ENCODE assay signal across 27 cellular contexts in the genomic region with DNA sequence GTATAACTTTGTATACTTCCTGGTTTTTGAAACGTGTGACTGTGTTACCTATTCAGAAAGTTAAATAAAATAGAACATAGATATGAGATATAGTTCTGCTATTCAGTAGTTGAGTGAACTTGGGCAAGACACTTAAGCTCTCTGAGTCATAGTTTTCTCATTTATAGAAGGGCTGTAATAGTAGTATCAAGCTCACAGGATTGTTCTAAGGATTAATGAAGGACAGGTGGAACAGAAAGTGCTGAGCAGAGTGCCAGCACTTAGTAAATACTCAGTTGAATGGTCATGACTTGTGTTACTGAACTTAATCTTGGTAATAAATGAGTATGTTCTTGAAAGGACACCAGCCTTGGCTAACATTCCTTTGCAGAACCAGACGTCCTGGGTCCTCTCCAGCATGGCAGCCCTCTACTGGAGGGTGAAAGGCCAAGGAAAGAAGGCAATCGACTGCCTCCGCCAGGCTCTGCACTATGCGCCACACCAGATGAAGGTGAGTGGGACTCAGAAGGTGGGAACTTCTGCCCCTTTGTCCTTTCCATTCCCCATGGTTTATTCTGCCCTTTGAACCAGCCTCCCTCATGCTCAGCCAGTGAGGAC.
DNase-seq lines count a peak whose midpoint lies in the region; ATAC-seq, FAIRE-seq and TF ChIP-seq lines count a peak whose summit lies in the region.
"Had no signal": no experiment of that assay in that cellular context is flagged by ENCODE, and none has a peak within 500 bp of the region (broad histone marks: within the 10 kb centered on the region; RNA-seq: fewer than 3 reads in every experiment).

No MANE protein-coding gene starts in this region.

- H3K4me2 ChIP-seq in HepG2 (ENCODE audit: low read depth, low read length) = no peak overlapping the region
- H3K4me2 ChIP-seq: BLaER1, GM23338 had no signal

- H3K4me3 ChIP-seq in esophagus (ENCODE audit: low read depth in 1 of 2, low read length in 2 of 2) (no peak overlapping the region), small intestine (ENCODE audit: low read depth in 1 of 2, low read length in 2 of 2) (no peak overlapping the region), HepG2 (replicated peaks in 1 of 3; ENCODE audit: insufficient read depth in 1 of 3, low read depth in 2 of 3, low read length in 3 of 3) (no peak overlapping the region)
- H3K4me3 ChIP-seq: BLaER1, GM23338 had no signal

- 76 to 82% methylated on average over 5 of the region's 5 CpGs for WGBS in esophagus, 2 donors
- 81 to 88% (median 88%) methylated on average over 5 of the region's 5 CpGs for WGBS in small intestine, 3 donors
- whole genome bisulfite sequencing in HepG2 (ENCODE audit: low lambda C conversion rate) = 94% methylated on average over 5 of the region's 5 CpGs

- peaks cover 6 to 13% of the 10 kb centered on the region in 2 donors for H3K36me3 ChIP-seq in esophagus (ENCODE audit: control insufficient read depth in 2 of 2, insufficient read depth in 2 of 2, low read length in 1 of 2)
- peaks cover 0 to 11% of the 10 kb centered on the region in 2 donors for H3K36me3 ChIP-seq in small intestine (ENCODE audit: control insufficient read depth in 2 of 2, insufficient read depth in 2 of 2, low read length in 2 of 2)
- peaks cover 10 to 37% of the 10 kb centered on the region in 2 experiments for H3K36me3 ChIP-seq in HepG2 (replicated peaks in 1 of 2; ENCODE audit: control insufficient read depth in 1 of 2, insufficient read depth in 2 of 2, low read length in 2 of 2)

- no peak overlapping the region for H3K27ac Mint-ChIP-seq in activated CD4-positive, alpha-beta memory T cell treated with anti-CD3 and anti-CD28 coated beads, Interleukin-2, amount 10 ng/mL, durations not matched to agents 7 days and 5 days
- H3K27ac Mint-ChIP-seq: CD4-positive, alpha-beta T cell; GM23338; H9 had no signal

- CTCF ChIA-PET in activated CD4-positive, alpha-beta memory T cell treated with anti-CD3 and anti-CD28 coated beads, Interleukin-2, amount 10 ng/mL, durations not matched to agents 7 days and 5 days (lab: Charles Lee) = no interaction called here
- CTCF ChIA-PET in HepG2 (lab: Yijun Ruan, JAX; ENCODE audit: low intra/inter-chr PET ratio, low total read pairs) = no interaction called here

- no peaks in the 10 kb centered on the region for H3K9me3 Mint-ChIP-seq in activated CD4-positive, alpha-beta memory T cell treated with anti-CD3 and anti-CD28 coated beads, Interleukin-2, amount 10 ng/mL, durations not matched to agents 7 days and 5 days
- H3K9me3 Mint-ChIP-seq: CD4-positive, alpha-beta T cell; GM23338; H9 had no signal

- H3K9me3 ChIP-seq in esophagus (ENCODE audit: control insufficient read depth in 2 of 2, insufficient read depth in 1 of 2, low read depth in 1 of 2, low read length in 1 of 2) (no peaks in the 10 kb centered on the region), small intestine (ENCODE audit: control insufficient read depth, low read depth) (no peaks in the 10 kb centered on the region), HepG2 (ENCODE audit: low read length) (no peaks in the 10 kb centered on the region)
- H3K9me3 ChIP-seq: BLaER1 had no signal

- no peak for FAIRE-seq in small intestine (lab: Jason Lieb, UNC)
- FAIRE-seq in HepG2 (lab: Jason Lieb, UNC) = no peak
- FAIRE-seq: A204.1, GM18507, HTR-8/SVneo had no signal

- H3K27me3 ChIP-seq in esophagus (ENCODE audit: control insufficient read depth in 1 of 2, insufficient read depth in 2 of 2, low read length in 2 of 2) = no peaks in the 10 kb centered on the region
- no peaks in the 10 kb centered on the region for H3K27me3 ChIP-seq in small intestine (ENCODE audit: control insufficient read depth in 2 of 2, insufficient read depth in 2 of 2, low read length in 2 of 2)
- no peaks in the 10 kb centered on the region for H3K27me3 ChIP-seq in HepG2 (ENCODE audit: control insufficient read depth in 1 of 2, insufficient read depth in 2 of 2, low read length in 2 of 2)
- H3K27me3 ChIP-seq: BLaER1 had no signal

- BruUV-seq in HepG2 (replicated peaks; lab: Mats Ljungman, UMichigan) = no TSS peak

- no peak for TF ChIP-seq EP300 in HepG2 (IDR thresholded peaks at IDR 0.05; ENCODE audit: low read depth in 2 of 2, low read length in 2 of 2)
- TF ChIP-seq EP300 in HepG2 (CRISPR knock-in tag; IDR thresholded peaks at IDR 0.05; ENCODE audit: borderline replicate concordance) = no peak

- no peak for TF ChIP-seq CTCF in HepG2 (CRISPR knock-in tag; IDR thresholded peaks at IDR 0.05)

- intact Hi-C loops in head of caudate nucleus (cut with DNase I) = no loop called here
- intact Hi-C loops in HepG2 (cut with micrococcal nuclease; ENCODE audit: unreplicated experiment) = no loop called here

- peaks cover 48% of the 10 kb centered on the region for H3K36me3 Mint-ChIP-seq in activated CD4-positive, alpha-beta memory T cell treated with anti-CD3 and anti-CD28 coated beads, Interleukin-2, amount 10 ng/mL, durations not matched to agents 7 days and 5 days (ENCODE audit: low read depth)

- no peak overlapping the region for H2AFZ ChIP-seq in HepG2 (ENCODE audit: low read length)
- H2AFZ ChIP-seq: GM23338 had no signal

- H3K27ac ChIP-seq in esophagus (ENCODE audit: low read depth in 2 of 2, low read length in 1 of 2) = peak overlapping the region; percentile 40 to 44
- H3K27ac ChIP-seq in small intestine (ENCODE audit: low read depth in 1 of 2, low read length in 1 of 2) = no peak overlapping the region
- H3K27ac ChIP-seq in HepG2 (ENCODE audit: extremely low read length, insufficient read depth, low read length) = no peak overlapping the region
- H3K27ac ChIP-seq: BLaER1, RWPE1 had no signal

- no peak overlapping the region for H3K9ac ChIP-seq in HepG2 (ENCODE audit: insufficient read depth, low read depth, low read length)
- H3K9ac ChIP-seq: BLaER1 had no signal

- DNase-seq in LHCN-M2 (ENCODE audit: low read depth) = peak; percentile 61
- DNase-seq in myocyte (ENCODE audit: low read depth) = peak; percentile 55
- DNase-seq in small intestine = peak; percentile 33
- DNase-seq in activated CD4-positive, alpha-beta memory T cell treated with anti-CD3 and anti-CD28 coated beads, Interleukin-2, amount 10 ng/mL, durations not matched to agents 7 days and 5 days = no peak
- DNase-seq in head of caudate nucleus = no peak
- no peak for DNase-seq in HepG2 (ENCODE audit: low spot score)
- DNase-seq: CD4-positive, alpha-beta T cell; COR-L47; DMS53; H9; KBM-7; MM.1S; NCI-H1436; NCI-H187; NCI-H2081 treated with DMSO at 0.1 percent for 48 hours; NCI-H2171; NCI-H226; NCI-H510A; NCI-H69; SHP77 had no signal

- no peaks in the 10 kb centered on the region for H3K27me3 Mint-ChIP-seq in activated CD4-positive, alpha-beta memory T cell treated with anti-CD3 and anti-CD28 coated beads, Interleukin-2, amount 10 ng/mL, durations not matched to agents 7 days and 5 days
- H3K27me3 Mint-ChIP-seq: CD4-positive, alpha-beta T cell had no signal

- no peak overlapping the region for H3K4me3 Mint-ChIP-seq in activated CD4-positive, alpha-beta memory T cell treated with anti-CD3 and anti-CD28 coated beads, Interleukin-2, amount 10 ng/mL, durations not matched to agents 7 days and 5 days
- H3K4me3 Mint-ChIP-seq: CD4-positive, alpha-beta T cell; GM23338; H9 had no signal

- H3K79me2 ChIP-seq in HepG2 (ENCODE audit: insufficient read depth, low read length) = no peaks in the 10 kb centered on the region

- in situ Hi-C loops in HepG2 (cut with HindIII; ENCODE audit: extremely low pct_ligation_motif_present, low pct_unique_long_range_greater_than_20kb) = no loop called here

- H3K4me1 ChIP-seq in esophagus (ENCODE audit: control insufficient read depth in 2 of 2, insufficient read depth in 2 of 2, low read length in 1 of 2) (peaks cover 0 to 5% of the 10 kb centered on the region in 2 donors), small intestine (ENCODE audit: control insufficient read depth in 2 of 2, insufficient read depth in 1 of 2, low read depth in 1 of 2, low read length in 1 of 2) (no peaks in the 10 kb centered on the region), HepG2 (ENCODE audit: insufficient read depth, low read length) (no peaks in the 10 kb centered on the region)

- no peaks in the 10 kb centered on the region for H4K20me1 ChIP-seq in HepG2 (ENCODE audit: insufficient read depth, low read length)
- H4K20me1 ChIP-seq: BLaER1 had no signal

- H3K4me1 Mint-ChIP-seq in activated CD4-positive, alpha-beta memory T cell treated with anti-CD3 and anti-CD28 coated beads, Interleukin-2, amount 10 ng/mL, durations not matched to agents 7 days and 5 days = no peaks in the 10 kb centered on the region
- H3K4me1 Mint-ChIP-seq: GM23338, H9 had no signal

- TF ChIP-seq POLR2A in HepG2 (IDR thresholded peaks at IDR 0.05; ENCODE audit: insufficient read depth in 1 of 2, low read depth in 2 of 2, low read length in 2 of 2) = no peak

- ATAC-seq in HepG2 = no peak
- ATAC-seq: GM23338 had no signal

- no peak for TF ChIP-seq RAD21 in HepG2 (CRISPR knock-in tag; IDR thresholded peaks at IDR 0.05)

- POLR2A ChIA-PET in activated CD4-positive, alpha-beta memory T cell treated with anti-CD3 and anti-CD28 coated beads, Interleukin-2, amount 10 ng/mL, durations not matched to agents 7 days and 5 days (lab: Charles Lee) = no interaction called here
- POLR2A ChIA-PET in HepG2 (lab: Yijun Ruan, JAX) = no interaction called here

TF ChIP-seq in HepG2, 621 proteins besides CTCF, POLR2A, EP300 and RAD21 (continues in another document):
- TF ChIP-seq, protein P1, sequence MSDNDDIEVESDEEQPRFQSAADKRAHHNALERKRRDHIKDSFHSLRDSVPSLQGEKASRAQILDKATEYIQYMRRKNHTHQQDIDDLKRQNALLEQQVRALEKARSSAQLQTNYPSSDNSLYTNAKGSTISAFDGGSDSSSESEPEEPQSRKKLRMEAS (IDR thresholded peaks at IDR 0.05) = no peak
- TF ChIP-seq, protein P2, sequence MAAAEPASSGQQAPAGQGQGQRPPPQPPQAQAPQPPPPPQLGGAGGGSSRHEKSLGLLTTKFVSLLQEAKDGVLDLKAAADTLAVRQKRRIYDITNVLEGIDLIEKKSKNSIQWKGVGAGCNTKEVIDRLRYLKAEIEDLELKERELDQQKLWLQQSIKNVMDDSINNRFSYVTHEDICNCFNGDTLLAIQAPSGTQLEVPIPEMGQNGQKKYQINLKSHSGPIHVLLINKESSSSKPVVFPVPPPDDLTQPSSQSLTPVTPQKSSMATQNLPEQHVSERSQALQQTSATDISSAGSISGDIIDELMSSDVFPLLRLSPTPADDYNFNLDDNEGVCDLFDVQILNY (CRISPR knock-in tag; conservative IDR thresholded peaks at IDR 0.05) = no peak
- no peak for TF ChIP-seq MAZ (IDR thresholded peaks at IDR 0.05; ENCODE audit: borderline replicate concordance, low read depth, low read length)
- TF ChIP-seq MAZ (CRISPR knock-in tag; IDR thresholded peaks at IDR 0.05; ENCODE audit: low read depth) = no peak

Comparison
In these comparisons a context has a peak if more than half of its experiments do, and no peak if none do; other contexts are left out.
1. DNase-seq: peak in LHCN-M2 (single experiment), myocyte (single experiment) and small intestine (single experiment); none in activated CD4-positive, alpha-beta memory T cell treated with anti-CD3 and anti-CD28 coated beads, Interleukin-2, amount 10 ng/mL, durations not matched to agents 7 days and 5 days (single experiment), head of caudate nucleus (0 of 42) and HepG2 (single experiment).
2. H3K27ac ChIP-seq: peak in esophagus (2 of 2); none in small intestine (0 of 2) and HepG2 (single experiment).